Comparison of ENCODE assay signal across 17 cellular contexts in genomic region chr4:47729086-47729763, GRCh38.
"Had no signal": no experiment of that assay in that cellular context is flagged by ENCODE, and none has a peak within 500 bp of the region (broad histone marks: within the 10 kb centered on the region; RNA-seq: fewer than 3 reads in every experiment).

No MANE protein-coding gene starts in this region.

- H3K4me1 ChIP-seq: adrenal gland, foreskin keratinocyte, tibial artery, uterus had no signal

- H3K4me2 ChIP-seq: hepatocyte had no signal

- DNase-seq: activated CD4-positive, CD25-positive, alpha-beta regulatory T cell treated with anti-CD3 and anti-CD28 coated beads, Interleukin-2, amount 50 U/mL, for 72 hours; activated gamma-delta T cell; adrenal gland; caudate nucleus; dorsolateral prefrontal cortex; foreskin keratinocyte; left colon; ovary; stimulated activated CD4-positive, alpha-beta T cell treated with anti-CD3 and anti-CD28 coated beads, Interleukin-12 subunit alpha, Interleukin-12 subunit beta, amount 100 ng/mL, for 4 hours; stimulated activated CD4-positive, alpha-beta T cell treated with anti-CD3 and anti-CD28 coated beads, Interleukin-1b, Interleukin-23, amount 100 ng/mL, for 48 hours; stimulated activated naive CD8-positive, alpha-beta T cell treated with anti-CD3 and anti-CD28 coated beads, Interleukin-15, Interleukin-2, amounts not matched to agents 100 U/mL and 50 U/mL, for 24 hours; substantia nigra; T1000; tibial artery; uterus had no signal

- H3K36me3 ChIP-seq: adrenal gland, ovary, tibial artery, uterus had no signal

- H3K4me3 ChIP-seq: adrenal gland, dorsolateral prefrontal cortex, hepatocyte, ovary, tibial artery, uterus had no signal

- H3K27me3 ChIP-seq: adrenal gland, hepatocyte, ovary, tibial artery, uterus had no signal

- H2AFZ ChIP-seq: hepatocyte had no signal

- H3K27ac ChIP-seq: adrenal gland, dorsolateral prefrontal cortex, epithelial cell of prostate, foreskin keratinocyte, hepatocyte, ovary, tibial artery, uterus had no signal

- H3K9me3 ChIP-seq: adrenal gland, ovary, tibial artery, uterus had no signal
